ENCODE assay signal across 8 cellular contexts in the genomic region with DNA sequence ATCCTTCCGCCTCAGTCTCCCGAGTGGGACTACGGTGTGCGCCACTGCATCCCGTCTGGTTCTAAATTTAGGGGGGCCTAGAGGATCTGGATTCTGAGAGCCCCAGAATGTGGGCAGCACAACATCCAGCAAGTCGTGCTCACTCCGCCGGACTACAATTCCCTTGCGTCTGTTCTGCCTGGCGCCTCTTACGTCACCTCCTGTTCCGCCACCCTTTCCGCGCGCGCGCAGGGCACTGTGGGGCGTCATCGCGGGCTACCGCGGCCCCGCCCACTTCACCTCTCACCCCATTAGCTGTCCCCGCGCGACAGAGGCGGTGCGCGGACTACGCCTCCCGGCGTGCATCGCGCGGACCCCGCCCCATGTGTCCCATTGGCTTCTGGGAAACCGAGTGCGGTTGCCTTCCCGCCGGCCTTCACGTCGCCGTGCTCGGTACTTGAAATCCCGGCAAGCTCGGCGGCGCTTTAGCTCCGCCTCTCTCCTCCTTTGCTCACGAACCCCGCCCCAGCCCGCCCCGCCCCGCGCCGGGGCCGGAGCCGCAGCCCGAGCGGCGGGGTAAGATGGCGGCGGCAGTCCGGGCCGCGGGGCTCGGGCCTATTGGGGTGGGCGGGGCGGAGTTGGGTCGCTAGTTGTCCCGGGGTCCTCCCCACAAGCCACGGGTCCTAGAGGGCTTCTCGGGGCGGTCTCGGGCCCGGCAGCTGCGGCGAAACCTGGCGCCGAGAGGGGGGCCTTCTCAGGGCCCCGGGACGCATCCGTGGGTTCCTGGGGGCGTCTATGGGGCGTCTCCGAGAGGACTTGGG. TPM values are rescaled to one million over a fixed set of nuclear protein-coding genes. Genes with fewer than 3 reads are reported as not detected.
DNase-seq lines count a peak whose midpoint lies in the region; ATAC-seq and TF ChIP-seq lines count a peak whose summit lies in the region.

TSS of gene SCAF1 (plus strand) at position 522 of the 800 bp plus-strand sequence. CDS start 2,818 bp downstream, outside the sequence.

- H3K36me3 ChIP-seq in SK-N-SH (replicated peaks in 1 of 2; ENCODE audit: control insufficient read depth in 1 of 2, insufficient read depth in 2 of 2, low read length in 1 of 2) (peaks cover 10 to 22% of the 10 kb centered on the region in 2 experiments), gastroesophageal sphincter (peaks cover 0 to 22% of the 10 kb centered on the region in 2 donors), neutrophil (peaks cover 20% of the 10 kb centered on the region)

- peaks cover 16% of the 10 kb centered on the region for H4K20me1 ChIP-seq in SK-N-SH (ENCODE audit: insufficient read depth)

- H3K9ac ChIP-seq in SK-N-SH, result peak within 1 kb of the TSS; percentile 100

- TF ChIP-seq EP300 in SK-N-SH (IDR thresholded peaks at IDR 0.05; ENCODE audit: borderline replicate concordance in 1 of 2, low read depth in 1 of 2, low read length in 1 of 2) (no peak), gastroesophageal sphincter (IDR thresholded peaks at IDR 0.05) (no peak)

- H3F3A ChIP-seq in SK-N-SH (replicated peaks; ENCODE audit: insufficient read depth), result peaks cover 9% of the 10 kb centered on the region

- peak within 1 kb of the TSS; percentile 65; the same call in 1 of the 2 replicates for H2AFZ ChIP-seq in SK-N-SH (ENCODE audit: low read depth)

- peak within 1 kb of the TSS; percentile 99 for H3K4me3 Mint-ChIP-seq in HFFc6

- H3K27me3 Mint-ChIP-seq in HFFc6 (ENCODE audit: insufficient read depth), result peaks cover 18% of the 10 kb centered on the region

- POLR2A ChIA-PET in SK-N-SH (lab: Yijun Ruan, JAX), result interaction anchor here (0.5 to 1.7 kb wide), 6 partner anchors 17 to 1489 kb away, joined by 3 to 5 read pairs (median 3); partner anchors contain the start of genes AKT1S1, RPS11 and TBC1D17

- H3K4me1 ChIP-seq in SK-N-SH (ENCODE audit: control insufficient read depth in 1 of 2, insufficient read depth in 2 of 2, low read depth in 1 of 2, low read length in 1 of 2), result peaks cover 14 to 32% of the 10 kb centered on the region in 2 experiments
- peaks cover 0 to 81% (median 34%) of the 10 kb centered on the region in 3 donors for H3K4me1 ChIP-seq in gastroesophageal sphincter
- peaks cover 41 to 42% of the 10 kb centered on the region in 2 experiments for H3K4me1 ChIP-seq in neutrophil (ENCODE audit: control insufficient read depth in 1 of 2, insufficient read depth in 1 of 2, low read depth in 1 of 2, low read length in 1 of 2)

- peaks cover 24% of the 10 kb centered on the region for H3K36me3 Mint-ChIP-seq in HFFc6 (ENCODE audit: low read depth)

- H3K4me2 ChIP-seq in SK-N-SH, result peak within 1 kb of the TSS; percentile 100

- CTCF ChIA-PET in SK-N-SH (lab: Yijun Ruan, JAX), result interaction anchor here (0.7 to 5.2 kb wide), 4 partner anchors 10 to 35 kb away, joined by 3 to 31 read pairs (median 14); partner anchors contain the start of gene PRMT1

- H3K9me3 Mint-ChIP-seq in HFFc6, result no peaks in the 10 kb centered on the region

- H3K27ac Mint-ChIP-seq in HFFc6, result peak within 1 kb of the TSS; percentile 100

- TF ChIP-seq RAD21 in SK-N-SH (IDR thresholded peaks at IDR 0.05; ENCODE audit: low read length), result no peak

- peaks cover 70% of the 10 kb centered on the region for H3K79me2 ChIP-seq in SK-N-SH (ENCODE audit: insufficient read depth)

- no peaks in the 10 kb centered on the region for H3K9me2 ChIP-seq in SK-N-SH

- peak; percentile 93 for DNase-seq in GM04503 (ENCODE audit: low read depth)
- peak; percentile 99 for DNase-seq in HFFc6
- DNase-seq in NCI-H1048 (lab: John Stamatoyannopoulos, UW), result peak; percentile 95
- peak; percentile 96 for DNase-seq in SK-N-SH
- peak; percentile 99 for DNase-seq in activated naive CD4-positive, alpha-beta T cell treated with anti-CD3 and anti-CD28 coated beads, Interleukin-2, amount 50 U/mL, for 16 hours
- DNase-seq in substantia nigra (lab: John Stamatoyannopoulos, UW), result peak; percentile 91 to 100 (median 99)

- peak; percentile 84 to 94 for TF ChIP-seq POLR2A in gastroesophageal sphincter (IDR thresholded peaks at IDR 0.05)

- 2% methylated on average over 11 of the region's 86 CpGs for WGBS in SK-N-SH (ENCODE audit: low lambda C conversion rate)
- WGBS in gastroesophageal sphincter (ENCODE audit: low coverage in 1 of 2), 2 donors, result 1 to 13% methylated on average over 3 to 29 of the region's 86 CpGs

- no peak for TF ChIP-seq CTCF in HFFc6 (IDR thresholded peaks at IDR 0.05)
- no peak for TF ChIP-seq CTCF in SK-N-SH (IDR thresholded peaks at IDR 0.05)
- no peak for TF ChIP-seq CTCF in gastroesophageal sphincter (IDR thresholded peaks at IDR 0.05)
- peak; percentile 40 for TF ChIP-seq CTCF in neutrophil (IDR thresholded peaks at IDR 0.05)

- H3K27ac ChIP-seq in SK-N-SH (ENCODE audit: low read depth in 2 of 2, low read length in 1 of 2) (peak within 1 kb of the TSS; percentile 99 to 100), gastroesophageal sphincter (peak within 1 kb of the TSS; percentile 99 to 100 (median 100)), neutrophil (peak within 1 kb of the TSS; percentile 96), substantia nigra (ENCODE audit: low read depth, low read length, poor library complexity, severe bottlenecking) (peak within 1 kb of the TSS; percentile 95)

- peak within 1 kb of the TSS; percentile 100 for H3K4me3 ChIP-seq in SK-N-SH (ENCODE audit: low read depth in 2 of 2, low read length in 1 of 2)
- H3K4me3 ChIP-seq in gastroesophageal sphincter, result peak within 1 kb of the TSS; percentile 70 to 76
- peak within 1 kb of the TSS; percentile 91 to 93 for H3K4me3 ChIP-seq in neutrophil (ENCODE audit: low read depth in 1 of 2, low read length in 1 of 2)

- H3K4me1 Mint-ChIP-seq in HFFc6 (ENCODE audit: low read depth), result peaks cover 61% of the 10 kb centered on the region

- H3K9me3 ChIP-seq in SK-N-SH, result no peaks in the 10 kb centered on the region
- H3K9me3 ChIP-seq in gastroesophageal sphincter, result no peaks in the 10 kb centered on the region
- no peaks in the 10 kb centered on the region for H3K9me3 ChIP-seq in neutrophil

- ATAC-seq in gastroesophageal sphincter, result peak; percentile 69

- H3K27me3 ChIP-seq in SK-N-SH (ENCODE audit: insufficient read depth) (no peaks in the 10 kb centered on the region), gastroesophageal sphincter (no peaks in the 10 kb centered on the region), neutrophil (peaks cover 29% of the 10 kb centered on the region)

TF ChIP-seq in SK-N-SH, 30 proteins besides CTCF, POLR2A, EP300 and RAD21 (continues in another document):
- TF ChIP-seq SIN3A (IDR thresholded peaks at IDR 0.05; ENCODE audit: borderline replicate concordance, low read depth, low read length), result peak; percentile 28; the same call in 1 of the 2 replicates
- TF ChIP-seq MXI1 (IDR thresholded peaks at IDR 0.05; ENCODE audit: low read depth, low read length), result no peak
- TF ChIP-seq RXRA (IDR thresholded peaks at IDR 0.05; ENCODE audit: borderline replicate concordance, low read depth), result no peak
- peak; percentile 86 for TF ChIP-seq YY1 (IDR thresholded peaks at IDR 0.05; ENCODE audit: low read depth)
- TF ChIP-seq NRF1 (IDR thresholded peaks at IDR 0.05; ENCODE audit: low read depth, low read length), result peak; percentile 68
- peak; percentile 93 for TF ChIP-seq GABPA (IDR thresholded peaks at IDR 0.05; ENCODE audit: low read depth)
- TF ChIP-seq, protein P1, sequence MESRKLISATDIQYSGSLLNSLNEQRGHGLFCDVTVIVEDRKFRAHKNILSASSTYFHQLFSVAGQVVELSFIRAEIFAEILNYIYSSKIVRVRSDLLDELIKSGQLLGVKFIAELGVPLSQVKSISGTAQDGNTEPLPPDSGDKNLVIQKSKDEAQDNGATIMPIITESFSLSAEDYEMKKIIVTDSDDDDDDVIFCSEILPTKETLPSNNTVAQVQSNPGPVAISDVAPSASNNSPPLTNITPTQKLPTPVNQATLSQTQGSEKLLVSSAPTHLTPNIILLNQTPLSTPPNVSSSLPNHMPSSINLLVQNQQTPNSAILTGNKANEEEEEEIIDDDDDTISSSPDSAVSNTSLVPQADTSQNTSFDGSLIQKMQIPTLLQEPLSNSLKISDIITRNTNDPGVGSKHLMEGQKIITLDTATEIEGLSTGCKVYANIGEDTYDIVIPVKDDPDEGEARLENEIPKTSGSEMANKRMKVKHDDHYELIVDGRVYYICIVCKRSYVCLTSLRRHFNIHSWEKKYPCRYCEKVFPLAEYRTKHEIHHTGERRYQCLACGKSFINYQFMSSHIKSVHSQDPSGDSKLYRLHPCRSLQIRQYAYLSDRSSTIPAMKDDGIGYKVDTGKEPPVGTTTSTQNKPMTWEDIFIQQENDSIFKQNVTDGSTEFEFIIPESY (IDR thresholded peaks at IDR 0.05; ENCODE audit: borderline replicate concordance, low read depth), result peak; percentile 91
- peak; percentile 97 for TF ChIP-seq CHD2 (IDR thresholded peaks at IDR 0.05; ENCODE audit: low read length, partially characterized antibody)
- TF ChIP-seq POLR2AphosphoS5 (IDR thresholded peaks at IDR 0.05; ENCODE audit: low read depth, low read length), result peak; percentile 62
- peak; percentile 78; the same call in 1 of the 2 replicates for TF ChIP-seq TAF1 (IDR thresholded peaks at IDR 0.05; ENCODE audit: borderline replicate concordance, low read depth, low read length)

RNA-seq across cellular contexts. Expression of gene SCAF1, which starts in this region (rescaled TPM):
- total RNA-seq in HFFc6 (2021; fragmentation: NEBNext Ultra II Directional; extraction: Animal tissue kit (Norgen Biotek cat#: 25700)), result 100 to 1,000 TPM; 112 to 134 (median 121) TPM
- 5.5 and 9.5 TPM in 2 replicates for polyA plus RNA-seq in SK-N-SH (2012; rRNA removed)
- 9.1 and 15.9 TPM in 2 replicates for polyA plus RNA-seq in SK-N-SH (2012; cell fraction: cytosol; rRNA removed)
- 51.6 and 91.2 TPM in 2 replicates for polyA plus RNA-seq in SK-N-SH (2012; cell fraction: nucleus; rRNA removed)
- 10 to 100 TPM; 18.2 to 37.5 (median 18.5) TPM for total RNA-seq in gastroesophageal sphincter

Comparison
In these comparisons a context has a peak if more than half of its experiments do, and no peak if none do; other contexts are left out.
1. Peak in every context shown above with its lines: DNase-seq, ATAC-seq, H3K4me3 ChIP-seq and H3K27ac ChIP-seq.